ENCODE assay signal across 19 cellular contexts in the genomic region with DNA sequence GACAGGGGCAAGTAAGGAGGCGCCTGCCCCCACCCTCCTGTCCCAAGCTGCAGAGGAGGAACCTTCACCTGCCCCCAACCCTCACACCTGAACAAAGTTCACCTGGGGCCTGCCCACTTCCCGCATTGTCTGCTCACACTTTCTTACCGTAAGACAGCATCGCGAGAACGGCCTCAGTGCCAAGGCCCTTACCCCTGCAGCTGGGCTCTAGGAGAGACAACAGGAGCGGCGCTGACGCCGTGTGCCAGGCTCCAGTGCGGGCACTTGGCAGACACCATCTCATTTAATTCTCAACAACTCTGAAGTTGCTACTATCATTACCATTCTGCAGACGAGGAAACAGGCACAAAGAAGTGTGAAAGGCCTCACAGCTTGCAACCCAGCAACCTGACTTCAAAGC. TPM values are rescaled to one million over a fixed set of nuclear protein-coding genes. Genes with fewer than 3 reads are reported as not detected.
DNase-seq lines count a peak whose midpoint lies in the region; ATAC-seq, FAIRE-seq and TF ChIP-seq lines count a peak whose summit lies in the region.
"Had no signal": no experiment of that assay in that cellular context is flagged by ENCODE, and none has a peak within 500 bp of the region (broad histone marks: within the 10 kb centered on the region; RNA-seq: fewer than 3 reads in every experiment).

No MANE protein-coding gene starts in this region.

- H2AFZ ChIP-seq in neuronal stem cell (ENCODE audit: low read length), result no peak overlapping the region

- peaks cover 59% of the 10 kb centered on the region for H3K36me3 ChIP-seq in CD8-positive, alpha-beta memory T cell (ENCODE audit: insufficient read depth, low read length)
- peaks cover 32 to 67% of the 10 kb centered on the region in 2 donors for H3K36me3 ChIP-seq in neuronal stem cell (replicated peaks in 1 of 2; ENCODE audit: control insufficient read depth in 2 of 2, insufficient read depth in 2 of 2, low read length in 2 of 2)

- ATAC-seq in HG03469 (IDR thresholded peaks at IDR 0.05; ENCODE audit: unreplicated experiment), result no peak

- H2BK120ac ChIP-seq in neuronal stem cell (ENCODE audit: low read depth, low read length), result no peak overlapping the region

- no peaks in the 10 kb centered on the region for H3K27me3 Mint-ChIP-seq in activated CD4-positive, alpha-beta memory T cell treated with anti-CD3 and anti-CD28 coated beads for 36 hours
- H3K27me3 Mint-ChIP-seq in activated CD4-positive, alpha-beta memory T cell treated with anti-CD3 and anti-CD28 coated beads, Interleukin-2, amount 10 ng/mL, durations not matched to agents 7 days and 5 days, result no peaks in the 10 kb centered on the region
- H3K27me3 Mint-ChIP-seq in CD8-positive, alpha-beta memory T cell, result peaks cover 0 to 2% of the 10 kb centered on the region in 2 donors
- no peaks in the 10 kb centered on the region for H3K27me3 Mint-ChIP-seq in activated naive CD8-positive, alpha-beta T cell treated with anti-CD3 and anti-CD28 coated beads for 36 hours

- H3K9me3 Mint-ChIP-seq in activated CD4-positive, alpha-beta memory T cell treated with anti-CD3 and anti-CD28 coated beads for 36 hours, result no peaks in the 10 kb centered on the region
- H3K9me3 Mint-ChIP-seq in activated CD4-positive, alpha-beta memory T cell treated with anti-CD3 and anti-CD28 coated beads, Interleukin-2, amount 10 ng/mL, durations not matched to agents 7 days and 5 days, result no peaks in the 10 kb centered on the region
- no peaks in the 10 kb centered on the region for H3K9me3 Mint-ChIP-seq in CD8-positive, alpha-beta memory T cell
- no peaks in the 10 kb centered on the region for H3K9me3 Mint-ChIP-seq in activated naive CD8-positive, alpha-beta T cell treated with anti-CD3 and anti-CD28 coated beads for 36 hours

- peaks cover 46% of the 10 kb centered on the region for H3K4me1 Mint-ChIP-seq in activated CD4-positive, alpha-beta memory T cell treated with anti-CD3 and anti-CD28 coated beads for 36 hours (ENCODE audit: low read depth)
- H3K4me1 Mint-ChIP-seq in activated CD4-positive, alpha-beta memory T cell treated with anti-CD3 and anti-CD28 coated beads, Interleukin-2, amount 10 ng/mL, durations not matched to agents 7 days and 5 days, result peaks cover 49% of the 10 kb centered on the region
- peaks cover 45 to 66% (median 62%) of the 10 kb centered on the region in 3 donors for H3K4me1 Mint-ChIP-seq in CD8-positive, alpha-beta memory T cell
- peaks cover 29% of the 10 kb centered on the region for H3K4me1 Mint-ChIP-seq in activated naive CD8-positive, alpha-beta T cell treated with anti-CD3 and anti-CD28 coated beads for 36 hours

- no peak overlapping the region for H3K4me2 ChIP-seq in neuronal stem cell (ENCODE audit: insufficient read depth, low read length, poor library complexity, severe bottlenecking)

- no peak overlapping the region for H3K27ac ChIP-seq in CD8-positive, alpha-beta memory T cell (ENCODE audit: low read depth, low read length)
- H3K27ac ChIP-seq in neuronal stem cell (replicated peaks; ENCODE audit: low read length), result no peak overlapping the region
- H3K27ac ChIP-seq: C4-2B had no signal

- H3K4me3 ChIP-seq in CD8-positive, alpha-beta memory T cell (ENCODE audit: low read length), result no peak overlapping the region
- H3K4me3 ChIP-seq in neuronal stem cell (ENCODE audit: low read length in 2 of 2), result no peak overlapping the region
- H3K4me3 ChIP-seq: Peyer's patch had no signal

- no peak overlapping the region for H3K18ac ChIP-seq in neuronal stem cell (ENCODE audit: low read length)

- H3K9me3 ChIP-seq in CD8-positive, alpha-beta memory T cell (ENCODE audit: low read length), result no peaks in the 10 kb centered on the region
- H3K9me3 ChIP-seq in neuronal stem cell (replicated peaks in 1 of 2; ENCODE audit: control insufficient read depth in 2 of 2, insufficient read depth in 1 of 2, low read depth in 1 of 2, low read length in 2 of 2), result peaks cover 0 to 2% of the 10 kb centered on the region in 2 donors
- H3K9me3 ChIP-seq: Peyer's patch had no signal

- peak overlapping the region; percentile 18 for H3K23ac ChIP-seq in neuronal stem cell (ENCODE audit: low read depth, low read length, poor library complexity)

- no peak overlapping the region for H3K9ac ChIP-seq in neuronal stem cell (ENCODE audit: low read depth, low read length, poor library complexity)

- DNase-seq in activated CD4-positive, alpha-beta memory T cell treated with anti-CD3 and anti-CD28 coated beads for 36 hours, result no peak
- no peak for DNase-seq in activated CD4-positive, alpha-beta memory T cell treated with anti-CD3 and anti-CD28 coated beads, Interleukin-2, amount 10 ng/mL, durations not matched to agents 7 days and 5 days
- DNase-seq in CD8-positive, alpha-beta memory T cell, result no peak
- no peak for DNase-seq in activated naive CD8-positive, alpha-beta T cell treated with anti-CD3 and anti-CD28 coated beads for 36 hours
- DNase-seq in neuronal stem cell (ENCODE audit: low spot score) (no peak), H54 (ENCODE audit: insufficient read length, low spot score) (no peak), medulla oblongata (ENCODE audit: extremely low spot score) (no peak)
- DNase-seq: Calu3, H7, Kasumi-1, NCI-H1105 treated with DMSO at 0.1 percent for 48 hours, NCI-H187 treated with DMSO at 0.1 percent for 48 hours, NCI-H2171, NCI-H510A, NCI-H82, Peyer's patch had no signal

- no peaks in the 10 kb centered on the region for H3K27me3 ChIP-seq in CD8-positive, alpha-beta memory T cell (ENCODE audit: insufficient read depth, low read length, poor library complexity, severe bottlenecking)
- H3K27me3 ChIP-seq in neuronal stem cell (ENCODE audit: control insufficient read depth in 3 of 3, insufficient read depth in 3 of 3, low read depth in 1 of 3, low read length in 3 of 3), result no peaks in the 10 kb centered on the region
- H3K27me3 ChIP-seq: Peyer's patch had no signal

- H3K4ac ChIP-seq in neuronal stem cell (ENCODE audit: low read length), result no peak overlapping the region

- H2BK15ac ChIP-seq in neuronal stem cell (ENCODE audit: low read length), result no peak overlapping the region

- peak overlapping the region; percentile 32 for H2BK5ac ChIP-seq in neuronal stem cell (ENCODE audit: low read length)

- peaks cover 42% of the 10 kb centered on the region for H3K36me3 Mint-ChIP-seq in activated CD4-positive, alpha-beta memory T cell treated with anti-CD3 and anti-CD28 coated beads for 36 hours
- peaks cover 65% of the 10 kb centered on the region for H3K36me3 Mint-ChIP-seq in activated CD4-positive, alpha-beta memory T cell treated with anti-CD3 and anti-CD28 coated beads, Interleukin-2, amount 10 ng/mL, durations not matched to agents 7 days and 5 days (ENCODE audit: low read depth)
- H3K36me3 Mint-ChIP-seq in CD8-positive, alpha-beta memory T cell, result peaks cover 0 to 73% (median 11%) of the 10 kb centered on the region in 3 donors
- H3K36me3 Mint-ChIP-seq in activated naive CD8-positive, alpha-beta T cell treated with anti-CD3 and anti-CD28 coated beads for 36 hours, result peaks cover 22% of the 10 kb centered on the region

- POLR2A ChIA-PET in activated CD4-positive, alpha-beta memory T cell treated with anti-CD3 and anti-CD28 coated beads for 36 hours (lab: Charles Lee), result no interaction called here
- POLR2A ChIA-PET in activated CD4-positive, alpha-beta memory T cell treated with anti-CD3 and anti-CD28 coated beads, Interleukin-2, amount 10 ng/mL, durations not matched to agents 7 days and 5 days (lab: Charles Lee), result interaction anchor here (1.7 to 8.9 kb wide), 3 partner anchors 9 to 21 kb away, joined by 4 to 60 read pairs (median 8); no protein-coding TSS in a partner anchor
- POLR2A ChIA-PET in CD8-positive, alpha-beta memory T cell (lab: Charles Lee), result interaction anchor here (1.3 to 3.3 kb wide), 2 partner anchors 22 to 30 kb away, joined by 4 to 22 read pairs; no protein-coding TSS in a partner anchor

- no peak overlapping the region for H2AK5ac ChIP-seq in neuronal stem cell (ENCODE audit: low read depth, low read length)

- peak overlapping the region; percentile 28 for H3K27ac Mint-ChIP-seq in activated CD4-positive, alpha-beta memory T cell treated with anti-CD3 and anti-CD28 coated beads for 36 hours
- H3K27ac Mint-ChIP-seq in activated CD4-positive, alpha-beta memory T cell treated with anti-CD3 and anti-CD28 coated beads, Interleukin-2, amount 10 ng/mL, durations not matched to agents 7 days and 5 days, result no peak overlapping the region
- H3K27ac Mint-ChIP-seq in CD8-positive, alpha-beta memory T cell, result peak overlapping the region in 6 of 8 donors; percentile 10 to 95 (median 82)
- H3K27ac Mint-ChIP-seq in activated naive CD8-positive, alpha-beta T cell treated with anti-CD3 and anti-CD28 coated beads for 36 hours, result peak overlapping the region; percentile 44

- H3K14ac ChIP-seq in neuronal stem cell (ENCODE audit: low read length), result no peak overlapping the region

- no peak overlapping the region for H3K4me3 Mint-ChIP-seq in activated CD4-positive, alpha-beta memory T cell treated with anti-CD3 and anti-CD28 coated beads for 36 hours
- H3K4me3 Mint-ChIP-seq in activated CD4-positive, alpha-beta memory T cell treated with anti-CD3 and anti-CD28 coated beads, Interleukin-2, amount 10 ng/mL, durations not matched to agents 7 days and 5 days, result no peak overlapping the region
- no peak overlapping the region for H3K4me3 Mint-ChIP-seq in CD8-positive, alpha-beta memory T cell
- H3K4me3 Mint-ChIP-seq in activated naive CD8-positive, alpha-beta T cell treated with anti-CD3 and anti-CD28 coated beads for 36 hours, result no peak overlapping the region

- H3K79me1 ChIP-seq in neuronal stem cell (ENCODE audit: low read depth, low read length), result peaks cover 9% of the 10 kb centered on the region

- peaks cover 35% of the 10 kb centered on the region for H3K4me1 ChIP-seq in CD8-positive, alpha-beta memory T cell (ENCODE audit: insufficient read depth, low read length)
- H3K4me1 ChIP-seq in neuronal stem cell (ENCODE audit: control insufficient read depth in 2 of 2, insufficient read depth in 1 of 2, low read depth in 1 of 2, low read length in 2 of 2), result peaks cover 6 to 14% of the 10 kb centered on the region in 2 donors

- H4K91ac ChIP-seq in neuronal stem cell (ENCODE audit: low read depth, low read length, poor library complexity), result no peak overlapping the region

- no peak for TF ChIP-seq POLR2A in H54 (IDR thresholded peaks at IDR 0.05; ENCODE audit: low read depth, low read length)

- no peak overlapping the region for H2BK12ac ChIP-seq in neuronal stem cell (ENCODE audit: low read length)

- no peak for FAIRE-seq in H54 (lab: Jason Lieb, UNC)
- FAIRE-seq: A204.1 had no signal

- CTCF ChIA-PET in activated CD4-positive, alpha-beta memory T cell treated with anti-CD3 and anti-CD28 coated beads for 36 hours (lab: Charles Lee), result interaction anchor here (1.7 to 6.0 kb wide), 4 partner anchors 16 to 35 kb away, joined by 6 to 176 read pairs (median 62); partner anchors contain the start of gene RAB37
- CTCF ChIA-PET in activated CD4-positive, alpha-beta memory T cell treated with anti-CD3 and anti-CD28 coated beads, Interleukin-2, amount 10 ng/mL, durations not matched to agents 7 days and 5 days (lab: Charles Lee), result interaction anchor here (3.6 to 10.6 kb wide), 2 partner anchors 14 to 114 kb away, joined by 28 to 78 read pairs; no protein-coding TSS in a partner anchor
- CTCF ChIA-PET in CD8-positive, alpha-beta memory T cell (lab: Charles Lee), result interaction anchor here (1.9 to 13.7 kb wide), 4 partner anchors 16 to 115 kb away, joined by 17 to 214 read pairs (median 66); partner anchors contain the start of gene NHERF1

- intact Hi-C loops in activated CD4-positive, alpha-beta memory T cell treated with anti-CD3 and anti-CD28 coated beads for 36 hours (cut with micrococcal nuclease), result no loop called here

- WGBS in neuronal stem cell (ENCODE audit: extremely low coverage in 2 of 2, insufficient read length in 2 of 2, insufficient replicate concordance in 1 of 2), 2 donors, result no CpG with 5 or more reads among the region's 12 CpGs

- no peak overlapping the region for H4K8ac ChIP-seq in neuronal stem cell (ENCODE audit: low read depth, low read length)

RNA-seq across cellular contexts. Expression of gene NAT9, which starts 4.1 kb away (rescaled TPM):
- 10 to 100 TPM; 42.9 to 46.9 TPM for total RNA-seq in activated CD4-positive, alpha-beta memory T cell treated with anti-CD3 and anti-CD28 coated beads for 36 hours
- 10 to 100 TPM; 32.1 to 32.3 TPM for total RNA-seq in activated CD4-positive, alpha-beta memory T cell treated with anti-CD3 and anti-CD28 coated beads, Interleukin-2, amount 10 ng/mL, durations not matched to agents 7 days and 5 days
- 10 to 100 TPM; 42.7 to 44.5 TPM for total RNA-seq in CD8-positive, alpha-beta memory T cell
- 17.1 TPM for polyA plus RNA-seq in CD8-positive, alpha-beta memory T cell
- total RNA-seq in activated naive CD8-positive, alpha-beta T cell treated with anti-CD3 and anti-CD28 coated beads for 36 hours, result 10 to 100 TPM; 39.9 to 41.6 TPM
- polyA plus RNA-seq in neuronal stem cell (2013, experiment 1 of 2), result 38.7 TPM
- polyA plus RNA-seq in neuronal stem cell (2013, experiment 2 of 2), result 39.5 TPM

RNA-seq across cellular contexts. Expression of gene NHERF1, which starts 23.6 kb away (rescaled TPM):
- total RNA-seq in activated CD4-positive, alpha-beta memory T cell treated with anti-CD3 and anti-CD28 coated beads for 36 hours, result 100 to 1,000 TPM; 136 TPM
- 100 to 1,000 TPM; 320 to 328 TPM for total RNA-seq in activated CD4-positive, alpha-beta memory T cell treated with anti-CD3 and anti-CD28 coated beads, Interleukin-2, amount 10 ng/mL, durations not matched to agents 7 days and 5 days
- 100 to 1,000 TPM; 131 to 133 TPM for total RNA-seq in CD8-positive, alpha-beta memory T cell
- 674 TPM for polyA plus RNA-seq in CD8-positive, alpha-beta memory T cell
- 100 to 1,000 TPM; 124 to 127 TPM for total RNA-seq in activated naive CD8-positive, alpha-beta T cell treated with anti-CD3 and anti-CD28 coated beads for 36 hours
- polyA plus RNA-seq in neuronal stem cell (2013, experiment 1 of 2), result 67.4 TPM
- 67.1 TPM for polyA plus RNA-seq in neuronal stem cell (2013, experiment 2 of 2)

RNA-seq across cellular contexts. Expression of gene RAB37, which starts 35.0 kb away (rescaled TPM):
- 1 to 10 TPM; 6.5 to 7.0 TPM for total RNA-seq in activated CD4-positive, alpha-beta memory T cell treated with anti-CD3 and anti-CD28 coated beads for 36 hours
- 10 to 100 TPM; 56.1 to 58.5 TPM for total RNA-seq in activated CD4-positive, alpha-beta memory T cell treated with anti-CD3 and anti-CD28 coated beads, Interleukin-2, amount 10 ng/mL, durations not matched to agents 7 days and 5 days
- total RNA-seq in CD8-positive, alpha-beta memory T cell, result 1 to 10 TPM; 5.8 to 6.0 TPM
- polyA plus RNA-seq in CD8-positive, alpha-beta memory T cell, result 125 TPM
- total RNA-seq in activated naive CD8-positive, alpha-beta T cell treated with anti-CD3 and anti-CD28 coated beads for 36 hours, result 1 to 10 TPM; 1.8 TPM
- 1.6 TPM for polyA plus RNA-seq in neuronal stem cell (2013, experiment 1 of 2)
- polyA plus RNA-seq in neuronal stem cell (2013, experiment 2 of 2), result 1.4 TPM

RNA-seq across cellular contexts. Expression of gene CD300LF, which starts 59.3 kb away (rescaled TPM):
- not detected for total RNA-seq in activated CD4-positive, alpha-beta memory T cell treated with anti-CD3 and anti-CD28 coated beads for 36 hours
- not detected for total RNA-seq in activated CD4-positive, alpha-beta memory T cell treated with anti-CD3 and anti-CD28 coated beads, Interleukin-2, amount 10 ng/mL, durations not matched to agents 7 days and 5 days
- not detected for total RNA-seq in CD8-positive, alpha-beta memory T cell
- not detected for polyA plus RNA-seq in CD8-positive, alpha-beta memory T cell
- not detected for total RNA-seq in activated naive CD8-positive, alpha-beta T cell treated with anti-CD3 and anti-CD28 coated beads for 36 hours
- not detected for polyA plus RNA-seq in neuronal stem cell (2013, experiment 1 of 2)
- polyA plus RNA-seq in neuronal stem cell (2013, experiment 2 of 2), result not detected
- total RNA-seq: Calu3, H7 had no signal

Comparison
In these comparisons a context has a peak if more than half of its experiments do, and no peak if none do; other contexts are left out.
1. RNA of gene RAB37, which starts 35.0 kb away (total RNA-seq): 56.1 to 58.5 TPM in activated CD4-positive, alpha-beta memory T cell treated with anti-CD3 and anti-CD28 coated beads, Interleukin-2, amount 10 ng/mL, durations not matched to agents 7 days and 5 days; 6.5 to 7.0 TPM in activated CD4-positive, alpha-beta memory T cell treated with anti-CD3 and anti-CD28 coated beads for 36 hours, 5.8 to 6.0 TPM in CD8-positive, alpha-beta memory T cell and 1.8 TPM in activated naive CD8-positive, alpha-beta T cell treated with anti-CD3 and anti-CD28 coated beads for 36 hours; every median in the first group is over 4 times any median in the second.